ENCODE assay signal across 8 cellular contexts in the genomic region with DNA sequence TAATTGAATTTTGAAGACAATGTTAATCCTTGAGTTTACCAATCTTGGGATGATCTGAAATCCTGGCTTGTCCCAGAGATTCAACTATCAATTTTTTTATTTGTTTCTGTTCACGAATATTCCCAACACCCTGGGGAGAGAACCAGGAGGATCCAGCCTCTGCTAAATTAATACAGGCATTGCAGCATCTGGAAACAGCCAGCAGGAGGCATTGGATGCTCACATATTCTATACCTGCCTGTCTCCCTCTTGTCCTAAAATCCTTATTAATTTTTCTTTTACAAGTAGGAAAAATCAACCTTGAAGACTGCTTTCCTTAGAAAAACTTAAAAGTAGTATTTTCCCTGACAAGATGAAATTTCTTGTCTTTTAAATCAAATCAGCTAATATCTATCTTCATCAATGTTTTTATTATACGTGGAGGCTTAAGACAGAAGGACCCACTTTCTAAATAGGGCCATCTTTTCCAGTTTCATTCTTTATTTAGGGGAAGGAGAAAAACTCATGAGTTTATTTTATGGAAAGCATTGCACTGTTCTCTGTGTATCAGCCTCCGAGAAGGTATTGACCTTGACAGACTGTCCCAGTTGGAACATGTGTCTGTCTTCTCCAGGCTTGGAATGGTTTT.
DNase-seq lines count a peak whose midpoint lies in the region; ATAC-seq and TF ChIP-seq lines count a peak whose summit lies in the region.

No MANE protein-coding gene starts in this region.

- H3K36me3 ChIP-seq in osteoblast (ENCODE audit: insufficient read depth, low read length), result no peaks in the 10 kb centered on the region

- no peak overlapping the region for H3K27ac ChIP-seq in osteoblast (ENCODE audit: low read depth, low read length)

- H3K4me3 ChIP-seq in fibroblast of the aortic adventitia (ENCODE audit: low read depth, low read length), result no peak overlapping the region
- no peak overlapping the region for H3K4me3 ChIP-seq in osteoblast (ENCODE audit: insufficient read depth, low read length)

- TF ChIP-seq CTCF in fibroblast of the aortic adventitia (IDR thresholded peaks at IDR 0.05; ENCODE audit: insufficient read depth, low read length) (peak; percentile 95), osteoblast (IDR thresholded peaks at IDR 0.05; ENCODE audit: extremely low read depth, low read depth, low read length) (peak; percentile 94)

- peak; percentile 56 for DNase-seq in NCI-H510A treated with DMSO at 0.1 percent for 48 hours (lab: John Stamatoyannopoulos, UW)
- no peak for DNase-seq in NCI-H510A (lab: John Stamatoyannopoulos, UW)
- peak; percentile 56 to 65 for DNase-seq in Kasumi-1 (lab: John Stamatoyannopoulos, UW)
- DNase-seq in SKM-1 treated with dmso at 0.1 percent for 144 hours (lab: John Stamatoyannopoulos, UW; ENCODE audit: unreplicated experiment), result peak; percentile 35
- peak; percentile 81 for DNase-seq in fibroblast of the aortic adventitia (ENCODE audit: low read depth)
- no peak for DNase-seq in osteoblast (ENCODE audit: insufficient read length, low spot score, missing footprints)

- ATAC-seq in HG03442 (IDR thresholded peaks at IDR 0.05; ENCODE audit: unreplicated experiment), result no peak
- no peak for ATAC-seq in HG02642 (IDR thresholded peaks at IDR 0.05; ENCODE audit: poor library complexity, unreplicated experiment)

- H4K20me1 ChIP-seq in osteoblast (ENCODE audit: insufficient read depth, low read length), result no peaks in the 10 kb centered on the region

- no peaks in the 10 kb centered on the region for H3K79me2 ChIP-seq in osteoblast (ENCODE audit: insufficient read depth, low read length)

- H3K9me3 ChIP-seq in osteoblast (ENCODE audit: low read depth, low read length), result no peaks in the 10 kb centered on the region

- H2AFZ ChIP-seq in osteoblast (ENCODE audit: low read length), result no peak overlapping the region

- H3K4me1 ChIP-seq in osteoblast (ENCODE audit: insufficient read depth, low read length), result peaks cover 8% of the 10 kb centered on the region

- H3K4me2 ChIP-seq in osteoblast (ENCODE audit: insufficient read depth, low read length), result no peak overlapping the region

- no peaks in the 10 kb centered on the region for H3K27me3 ChIP-seq in osteoblast (ENCODE audit: insufficient read depth, low read length)

Comparison
In these comparisons a context has a peak if more than half of its experiments do, and no peak if none do; other contexts are left out.
1. DNase-seq: peak in NCI-H510A treated with DMSO at 0.1 percent for 48 hours (single experiment), Kasumi-1 (2 of 2), SKM-1 treated with dmso at 0.1 percent for 144 hours (single experiment) and fibroblast of the aortic adventitia (single experiment); none in NCI-H510A (single experiment) and osteoblast (single experiment).